ENCODE assay signal across 30 cellular contexts in the genomic region with DNA sequence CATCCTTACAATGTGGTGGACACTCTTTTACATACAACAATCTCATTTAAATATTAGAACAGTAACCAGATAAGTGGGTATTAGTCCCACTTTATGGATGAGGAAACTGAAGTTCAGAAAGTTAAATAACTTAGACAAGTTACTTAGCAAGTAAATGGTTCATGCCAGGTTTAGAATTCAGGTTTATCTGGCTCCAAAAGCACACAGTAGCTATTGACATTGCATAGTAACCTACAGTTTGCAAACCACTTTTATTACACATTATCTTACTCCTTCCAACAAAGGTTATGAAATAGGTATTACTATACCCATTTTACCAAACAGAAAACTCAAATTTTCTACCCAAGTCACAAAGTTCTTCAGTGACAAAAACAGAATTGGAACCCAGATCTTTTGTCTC. TPM values are rescaled to one million over a fixed set of nuclear protein-coding genes. Genes with fewer than 3 reads are reported as not detected.
"Had no signal": no experiment of that assay in that cellular context is flagged by ENCODE, and none has a peak within 500 bp of the region (broad histone marks: within the 10 kb centered on the region; RNA-seq: fewer than 3 reads in every experiment).

No MANE protein-coding gene starts in this region.

- H3K27ac ChIP-seq: stomach, suprapubic skin, testis, thoracic aorta, thyroid gland, tibial artery, tibial nerve, transverse colon, upper lobe of left lung, upper lobe of right lung, uterus, vagina had no signal

- DNase-seq: stimulated activated CD4-positive, alpha-beta T cell treated with anti-CD3 and anti-CD28 coated beads, Interleukin-2, amount 100 ng/mL, for 48 hours; stimulated activated CD4-positive, alpha-beta T cell treated with anti-CD3 and anti-CD28 coated beads, Interleukin-4, amount 100 ng/mL, for 1 hour; stimulated activated CD4-positive, alpha-beta T cell treated with anti-CD3 and anti-CD28 coated beads, Interleukin-4, amount 100 ng/mL, for 24 hours; stimulated activated CD4-positive, alpha-beta T cell treated with anti-CD3 and anti-CD28 coated beads, Interleukin-4, amount 100 ng/mL, for 4 hours; stimulated activated CD8-positive, alpha-beta memory T cell treated with anti-CD3 and anti-CD28 coated beads, Interleukin-4, amount 100 ng/mL, for 48 hours; stimulated activated naive B cell treated with anti-CD40 and anti-IgM and Interleukin-4, amounts not matched to agents 10 μg/mL and 1 μg/mL and 100 μg/mL, for 72 hours; stimulated activated naive CD4-positive, alpha-beta T cell; stimulated activated naive CD4-positive, alpha-beta T cell treated with Interleukin-2 at 50 U/mL for 16 hours; stimulated activated naive CD8-positive, alpha-beta T cell treated with anti-CD3 and anti-CD28 coated beads, Interleukin-15, amount 100 ng/mL, for 72 hours; stimulated activated naive CD8-positive, alpha-beta T cell treated with anti-CD3 and anti-CD28 coated beads, Interleukin-15, Interleukin-2, amounts not matched to agents 100 U/mL and 50 U/mL, for 24 hours; stomach; substantia nigra; testis; thyroid gland; tibial artery; transverse colon; trophoblast cell; upper lobe of left lung; upper lobe of right lung; uterus had no signal

- H3K36me3 Mint-ChIP-seq: stimulated activated effector memory CD8-positive, alpha-beta T cell treated with anti-CD3 and anti-CD28 coated beads, Interleukin-12 subunit alpha, Interleukin-12 subunit beta, amount 100 ng/mL, for 72 hours; stimulated activated memory B cell treated with anti-CD40 and anti-IgM and Interleukin-4, amounts not matched to agents 10 μg/mL and 1 μg/mL and 100 μg/mL, for 72 hours; type B pancreatic cell had no signal

- H3K4me3 Mint-ChIP-seq: stimulated activated effector memory CD8-positive, alpha-beta T cell treated with anti-CD3 and anti-CD28 coated beads, Interleukin-12 subunit alpha, Interleukin-12 subunit beta, amount 100 ng/mL, for 72 hours; stimulated activated memory B cell treated with anti-CD40 and anti-IgM and Interleukin-4, amounts not matched to agents 10 μg/mL and 1 μg/mL and 100 μg/mL, for 72 hours; stimulated activated naive B cell treated with anti-CD40 and anti-IgM and Interleukin-4, amounts not matched to agents 10 μg/mL and 1 μg/mL and 100 μg/mL, for 72 hours; stimulated activated naive CD8-positive, alpha-beta T cell treated with anti-CD3 and anti-CD28 coated beads, Interleukin-15, amount 100 ng/mL, for 72 hours; stimulated activated naive CD8-positive, alpha-beta T cell treated with anti-CD3 and anti-CD28 coated beads, Interleukin-15, Interleukin-2, amounts not matched to agents 100 ng/mL and 50 ng/mL, for 24 hours; type B pancreatic cell had no signal

- H3K4me1 ChIP-seq: stomach, suprapubic skin, testis, thyroid gland, tibial artery, tibial nerve, transverse colon, upper lobe of left lung, upper lobe of right lung, uterus, vagina had no signal

- H3K4me1 Mint-ChIP-seq: stimulated activated effector memory CD8-positive, alpha-beta T cell treated with anti-CD3 and anti-CD28 coated beads, Interleukin-12 subunit alpha, Interleukin-12 subunit beta, amount 100 ng/mL, for 72 hours; stimulated activated memory B cell treated with anti-CD40 and anti-IgM and Interleukin-4, amounts not matched to agents 10 μg/mL and 1 μg/mL and 100 μg/mL, for 72 hours; stimulated activated naive B cell treated with anti-CD40 and anti-IgM and Interleukin-4, amounts not matched to agents 10 μg/mL and 1 μg/mL and 100 μg/mL, for 72 hours; stimulated activated naive CD8-positive, alpha-beta T cell treated with anti-CD3 and anti-CD28 coated beads, Interleukin-15, amount 100 ng/mL, for 72 hours had no signal

- H3K9me3 ChIP-seq: stomach, suprapubic skin, testis, thoracic aorta, thyroid gland, tibial artery, tibial nerve, transverse colon, upper lobe of left lung, upper lobe of right lung, uterus, vagina had no signal

- H3K4me3 ChIP-seq: stomach, suprapubic skin, testis, thoracic aorta, thyroid gland, tibial artery, tibial nerve, transverse colon, upper lobe of left lung, upper lobe of right lung, uterus, vagina had no signal

- H3K27ac Mint-ChIP-seq: stimulated activated effector memory CD8-positive, alpha-beta T cell treated with anti-CD3 and anti-CD28 coated beads, Interleukin-12 subunit alpha, Interleukin-12 subunit beta, amount 100 ng/mL, for 72 hours; stimulated activated memory B cell treated with anti-CD40 and anti-IgM and Interleukin-4, amounts not matched to agents 10 μg/mL and 1 μg/mL and 100 μg/mL, for 72 hours; stimulated activated naive B cell treated with anti-CD40 and anti-IgM and Interleukin-4, amounts not matched to agents 10 μg/mL and 1 μg/mL and 100 μg/mL, for 72 hours; stimulated activated naive CD8-positive, alpha-beta T cell treated with anti-CD3 and anti-CD28 coated beads, Interleukin-15, amount 100 ng/mL, for 72 hours; stimulated activated naive CD8-positive, alpha-beta T cell treated with anti-CD3 and anti-CD28 coated beads, Interleukin-15, Interleukin-2, amounts not matched to agents 100 ng/mL and 50 ng/mL, for 24 hours; type B pancreatic cell had no signal

- H3K36me3 ChIP-seq: stomach, suprapubic skin, thoracic aorta, thyroid gland, tibial artery, tibial nerve, transverse colon, upper lobe of left lung, upper lobe of right lung, uterus, vagina had no signal

- ATAC-seq: stimulated activated effector memory CD8-positive, alpha-beta T cell treated with anti-CD3 and anti-CD28 coated beads, Interleukin-12 subunit alpha, Interleukin-12 subunit beta, amount 100 ng/mL, for 72 hours; stimulated activated memory B cell treated with anti-CD40 and anti-IgM and Interleukin-4, amounts not matched to agents 10 μg/mL and 1 μg/mL and 100 μg/mL, for 72 hours; stimulated activated naive B cell treated with anti-CD40 and anti-IgM and Interleukin-4, amounts not matched to agents 10 μg/mL and 1 μg/mL and 100 μg/mL, for 72 hours; stimulated activated naive CD8-positive, alpha-beta T cell treated with anti-CD3 and anti-CD28 coated beads, Interleukin-15, amount 100 ng/mL, for 72 hours; stimulated activated naive CD8-positive, alpha-beta T cell treated with anti-CD3 and anti-CD28 coated beads, Interleukin-15, Interleukin-2, amounts not matched to agents 100 U/mL and 50 U/mL, for 24 hours; upper lobe of right lung had no signal

RNA-seq across cellular contexts. Expression of a gene that starts 19.7 kb away (rescaled TPM):
- total RNA-seq: subcutaneous adipose tissue, suprapubic skin, tibial nerve, ureter, uterus, vagina had no signal
